ENCODE assay signal across 1 cellular context in genomic region chr1:114025609-114026401, GRCh38.
TF ChIP-seq lines count a peak whose summit lies in the region.

No MANE protein-coding gene starts in this region.

TF ChIP-seq in IMR-90, 13 proteins besides CTCF, POLR2A, EP300 and RAD21 (continued from another document):
- no peak for TF ChIP-seq CEBPB (IDR thresholded peaks at IDR 0.05; ENCODE audit: low read depth, low read length)
- no peak for TF ChIP-seq SMC3 (IDR thresholded peaks at IDR 0.05; ENCODE audit: low read depth, low read length)
- TF ChIP-seq ELK1 (IDR thresholded peaks at IDR 0.05; ENCODE audit: borderline replicate concordance, low read depth, low read length): no peak
- TF ChIP-seq RCOR1 (IDR thresholded peaks at IDR 0.05; ENCODE audit: insufficient replicate concordance, low read length): no peak
- TF ChIP-seq MXI1 (IDR thresholded peaks at IDR 0.05; ENCODE audit: borderline replicate concordance, low read depth, low read length): no peak
